Comparison of ENCODE assay signal across 1 cellular context in genomic region chr13:29427937-29428309, GRCh38.
TF ChIP-seq lines count a peak whose summit lies in the region.

No MANE protein-coding gene starts in this region.

TF ChIP-seq in WTC11, 78 proteins besides CTCF, POLR2A, EP300 and RAD21 (continued from another document):
- TF ChIP-seq, protein P1, sequence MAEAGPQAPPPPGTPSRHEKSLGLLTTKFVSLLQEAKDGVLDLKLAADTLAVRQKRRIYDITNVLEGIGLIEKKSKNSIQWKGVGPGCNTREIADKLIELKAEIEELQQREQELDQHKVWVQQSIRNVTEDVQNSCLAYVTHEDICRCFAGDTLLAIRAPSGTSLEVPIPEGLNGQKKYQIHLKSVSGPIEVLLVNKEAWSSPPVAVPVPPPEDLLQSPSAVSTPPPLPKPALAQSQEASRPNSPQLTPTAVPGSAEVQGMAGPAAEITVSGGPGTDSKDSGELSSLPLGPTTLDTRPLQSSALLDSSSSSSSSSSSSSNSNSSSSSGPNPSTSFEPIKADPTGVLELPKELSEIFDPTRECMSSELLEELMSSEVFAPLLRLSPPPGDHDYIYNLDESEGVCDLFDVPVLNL (CRISPR knock-in tag; IDR thresholded peaks at IDR 0.05; ENCODE audit: borderline replicate concordance, low read depth): no peak
- TF ChIP-seq IRF2 (CRISPR knock-in tag; IDR thresholded peaks at IDR 0.05; ENCODE audit: borderline replicate concordance, low read depth) (no peak), NR1H2 (CRISPR knock-in tag; IDR thresholded peaks at IDR 0.05) (no peak), E2F1 (CRISPR knock-in tag; IDR thresholded peaks at IDR 0.05) (no peak)
